In genomic region chr9:34546834-34547827, GRCh38 we compare ENCODE assay signal across 8 cellular contexts. TPM values are rescaled to one million over a fixed set of nuclear protein-coding genes. Genes with fewer than 3 reads are reported as not detected.
DNase-seq lines count a peak whose midpoint lies in the region; ATAC-seq and TF ChIP-seq lines count a peak whose summit lies in the region.

No MANE protein-coding gene starts in this region.

- H3K27me3 ChIP-seq in BE2C (no peaks in the 10 kb centered on the region), prostate gland (replicated peaks; ENCODE audit: insufficient read depth) (no peaks in the 10 kb centered on the region)

- POLR2A ChIA-PET in HEK293 (lab: Yijun Ruan, JAX): interaction anchor here (0.5 to 1.1 kb wide), 2 partner anchors 45 to 524 kb away, joined by 4 to 7 read pairs; no protein-coding TSS in a partner anchor

- no peaks in the 10 kb centered on the region for H3K36me3 Mint-ChIP-seq in activated T-helper 1 cell treated with anti-CD3 and anti-CD28 coated beads, Interleukin-12 subunit alpha, Interleukin-12 subunit beta, Interleukin-2, Interleukin-4 antibody, amounts not matched to agents 30 ng/mL and 10 ng/mL and 1 ng/mL, durations not matched to agents 14 hours and 24 hours and 36 hours (ENCODE audit: low read depth)

- DNase-seq in BE2C (peak; percentile 86), OCI-M1 (lab: John Stamatoyannopoulos, UW) (peak; percentile 64), Right ventricle myocardium superior (peak; percentile 75), prostate gland (ENCODE audit: low spot score) (peak; percentile 63)
- peak; percentile 53 for DNase-seq in activated naive CD4-positive, alpha-beta T cell treated with anti-CD3 and anti-CD28 coated beads, Interleukin-2, amount 50 U/mL, for 16 hours
- DNase-seq in activated T-helper 1 cell treated with anti-CD3 and anti-CD28 coated beads, Interleukin-12 subunit alpha, Interleukin-12 subunit beta, Interleukin-2, Interleukin-4 antibody, amounts not matched to agents 30 ng/mL and 10 ng/mL and 1 ng/mL, durations not matched to agents 14 hours and 24 hours and 36 hours (ENCODE audit: low spot score): no peak

- H3K27ac ChIP-seq in HEK293 (ENCODE audit: extremely low read depth, low read depth, low read length) (no peak overlapping the region), prostate gland (no peak overlapping the region)

- 66% methylated on average over 16 of the region's 16 CpGs for WGBS in prostate gland

- H3K36me3 ChIP-seq in BE2C (peaks cover 6% of the 10 kb centered on the region), HEK293 (ENCODE audit: control insufficient read depth in 2 of 2, insufficient read depth in 1 of 2, low read length in 2 of 2) (no peaks in the 10 kb centered on the region), prostate gland (no peaks in the 10 kb centered on the region)

- CTCF ChIA-PET in HEK293 (lab: Yijun Ruan, JAX): interaction anchor here (0.6 to 7.3 kb wide), 54 partner anchors 10 to 820 kb away, joined by 3 to 101 read pairs (median 5); partner anchors contain the start of genes ENHO and SIGMAR1

- no peaks in the 10 kb centered on the region for H3K9me3 Mint-ChIP-seq in activated T-helper 1 cell treated with anti-CD3 and anti-CD28 coated beads, Interleukin-12 subunit alpha, Interleukin-12 subunit beta, Interleukin-2, Interleukin-4 antibody, amounts not matched to agents 30 ng/mL and 10 ng/mL and 1 ng/mL, durations not matched to agents 14 hours and 24 hours and 36 hours

- peaks cover 14% of the 10 kb centered on the region for H3K27me3 Mint-ChIP-seq in activated T-helper 1 cell treated with anti-CD3 and anti-CD28 coated beads, Interleukin-12 subunit alpha, Interleukin-12 subunit beta, Interleukin-2, Interleukin-4 antibody, amounts not matched to agents 30 ng/mL and 10 ng/mL and 1 ng/mL, durations not matched to agents 14 hours and 24 hours and 36 hours (ENCODE audit: insufficient read depth)

- peak; percentile 70 for ATAC-seq in Right ventricle myocardium superior (ENCODE audit: poor library complexity)
- no peak for ATAC-seq in GM21360 (IDR thresholded peaks at IDR 0.05; ENCODE audit: unreplicated experiment)

- TF ChIP-seq CTCF in BE2C (IDR thresholded peaks at IDR 0.05; ENCODE audit: low read depth, low read length) (peak; percentile 84), HEK293 (tag by site-specific recombination; IDR thresholded peaks at IDR 0.05) (peak; percentile 38; the same call in 1 of the 2 replicates), prostate gland (IDR thresholded peaks at IDR 0.05) (peak; percentile 64 to 89 (median 78))

- H3K4me3 ChIP-seq in BE2C (ENCODE audit: low read depth, low read length): no peak overlapping the region
- H3K4me3 ChIP-seq in HEK293 (ENCODE audit: low read depth, low read length): no peak overlapping the region
- no peak overlapping the region for H3K4me3 ChIP-seq in prostate gland

- H3K27ac Mint-ChIP-seq in activated T-helper 1 cell treated with anti-CD3 and anti-CD28 coated beads, Interleukin-12 subunit alpha, Interleukin-12 subunit beta, Interleukin-2, Interleukin-4 antibody, amounts not matched to agents 30 ng/mL and 10 ng/mL and 1 ng/mL, durations not matched to agents 14 hours and 24 hours and 36 hours: no peak overlapping the region

- intact Hi-C loops in Right ventricle myocardium superior (cut with DNase I): no loop called here
- intact Hi-C loops in prostate gland (cut with DNase I): loop anchor here (2.0 to 5.0 kb wide), 3 partner anchors 45 to 214 kb away; no protein-coding TSS in a partner anchor
- intact Hi-C loops in activated T-helper 1 cell treated with anti-CD3 and anti-CD28 coated beads, Interleukin-12 subunit alpha, Interleukin-12 subunit beta, Interleukin-2, Interleukin-4 antibody, amounts not matched to agents 30 ng/mL and 10 ng/mL and 1 ng/mL, durations not matched to agents 14 hours and 24 hours and 36 hours (cut with micrococcal nuclease): loop anchor here (1.0 kb wide), 1 partner anchor 110 kb away; no protein-coding TSS in a partner anchor

- TF ChIP-seq POLR2A in prostate gland (IDR thresholded peaks at IDR 0.05): no peak

- H3K4me1 Mint-ChIP-seq in activated T-helper 1 cell treated with anti-CD3 and anti-CD28 coated beads, Interleukin-12 subunit alpha, Interleukin-12 subunit beta, Interleukin-2, Interleukin-4 antibody, amounts not matched to agents 30 ng/mL and 10 ng/mL and 1 ng/mL, durations not matched to agents 14 hours and 24 hours and 36 hours (ENCODE audit: low read depth): no peaks in the 10 kb centered on the region

- H3K9me3 ChIP-seq in BE2C: no peaks in the 10 kb centered on the region
- no peaks in the 10 kb centered on the region for H3K9me3 ChIP-seq in HEK293 (ENCODE audit: control insufficient read depth, insufficient read depth, low read depth, low read length)
- H3K9me3 ChIP-seq in prostate gland: no peaks in the 10 kb centered on the region

- H3K4me1 ChIP-seq in BE2C: peaks cover 14% of the 10 kb centered on the region
- no peaks in the 10 kb centered on the region for H3K4me1 ChIP-seq in HEK293 (ENCODE audit: control insufficient read depth, insufficient read depth, low read length)
- H3K4me1 ChIP-seq in prostate gland (replicated peaks): peaks cover 6% of the 10 kb centered on the region

- H3K4me3 Mint-ChIP-seq in activated T-helper 1 cell treated with anti-CD3 and anti-CD28 coated beads, Interleukin-12 subunit alpha, Interleukin-12 subunit beta, Interleukin-2, Interleukin-4 antibody, amounts not matched to agents 30 ng/mL and 10 ng/mL and 1 ng/mL, durations not matched to agents 14 hours and 24 hours and 36 hours: no peak overlapping the region

TF ChIP-seq in HEK293, 187 proteins besides CTCF, POLR2A, EP300 and RAD21:
- TF ChIP-seq PRDM4 (tag by site-specific recombination; IDR thresholded peaks at IDR 0.05): no peak
- peak; percentile 40 for TF ChIP-seq ZNF654 (tag by site-specific recombination; IDR thresholded peaks at IDR 0.05; ENCODE audit: low read depth)
- no peak for TF ChIP-seq TSHZ1 (tag by site-specific recombination; IDR thresholded peaks at IDR 0.05; ENCODE audit: borderline replicate concordance)
- peak; percentile 44 for TF ChIP-seq ZNF623 (tag by site-specific recombination; IDR thresholded peaks at IDR 0.05)
- TF ChIP-seq ZNF433 (tag by site-specific recombination; IDR thresholded peaks at IDR 0.05; ENCODE audit: low read depth): no peak
TF ChIP-seq in HEK293: peak in this region for 2.

RNA-seq across cellular contexts. Expression of gene ENHO, which starts 24.3 kb away (rescaled TPM):
- 2.5 TPM for polyA plus RNA-seq in BE2C (2012; ENCODE audit: insufficient read depth, insufficient read length, low read depth)
- total RNA-seq in Right ventricle myocardium superior: 0.48 TPM
- total RNA-seq in prostate gland: 10 to 100 TPM; 20.9 to 28.2 TPM
- total RNA-seq in activated T-helper 1 cell treated with anti-CD3 and anti-CD28 coated beads, Interleukin-12 subunit alpha, Interleukin-12 subunit beta, Interleukin-2, Interleukin-4 antibody, amounts not matched to agents 30 ng/mL and 10 ng/mL and 1 ng/mL, durations not matched to agents 14 hours and 24 hours and 36 hours: not detected in 2 replicates

RNA-seq across cellular contexts. Expression of gene CNTFR, which starts 42.4 kb away (rescaled TPM):
- polyA plus RNA-seq in BE2C (2012; ENCODE audit: insufficient read depth, insufficient read length, low read depth): 110 TPM
- 7.8 TPM for total RNA-seq in Right ventricle myocardium superior
- 10 to 100 TPM in 1 of 2 donors, 1 to 10 TPM in 1; 2.7 to 13.3 TPM for total RNA-seq in prostate gland
- not detected in 2 replicates for total RNA-seq in activated T-helper 1 cell treated with anti-CD3 and anti-CD28 coated beads, Interleukin-12 subunit alpha, Interleukin-12 subunit beta, Interleukin-2, Interleukin-4 antibody, amounts not matched to agents 30 ng/mL and 10 ng/mL and 1 ng/mL, durations not matched to agents 14 hours and 24 hours and 36 hours

Comparison
In these comparisons a context has a peak if more than half of its experiments do, and no peak if none do; other contexts are left out.
1. RNA of gene ENHO, which starts 24.3 kb away (total RNA-seq): 20.9 to 28.2 TPM in prostate gland; 0.48 TPM in Right ventricle myocardium superior (single experiment) and not detected in activated T-helper 1 cell treated with anti-CD3 and anti-CD28 coated beads, Interleukin-12 subunit alpha, Interleukin-12 subunit beta, Interleukin-2, Interleukin-4 antibody, amounts not matched to agents 30 ng/mL and 10 ng/mL and 1 ng/mL, durations not matched to agents 14 hours and 24 hours and 36 hours; every median in the first group is over 10 times any median in the second.
2. Peak in every context shown above with its lines, with median percentiles within 50 percentile points of each other: CTCF ChIP-seq.